In genomic region chr1:202565890-202566289, GRCh38 we compare ENCODE assay signal across 10 cellular contexts.
DNase-seq lines count a peak whose midpoint lies in the region; ATAC-seq lines count a peak whose summit lies in the region.
"Had no signal": no experiment of that assay in that cellular context is flagged by ENCODE, and none has a peak within 500 bp of the region (broad histone marks: within the 10 kb centered on the region; RNA-seq: fewer than 3 reads in every experiment).

No MANE protein-coding gene starts in this region.

- peak; percentile 74 for ATAC-seq in HG02943 (IDR thresholded peaks at IDR 0.05; ENCODE audit: low read depth, unreplicated experiment)
- ATAC-seq in HG03039 (IDR thresholded peaks at IDR 0.05; ENCODE audit: unreplicated experiment): no peak
- ATAC-seq: K562 had no signal

- peak overlapping the region; percentile 74 for H3K27ac ChIP-seq in subcutaneous abdominal adipose tissue (ENCODE audit: low read depth, low read length)
- H3K27ac ChIP-seq: neural progenitor cell had no signal

- peaks cover 17% of the 10 kb centered on the region for H3K4me1 Mint-ChIP-seq in activated naive CD8-positive, alpha-beta T cell treated with anti-CD3 and anti-CD28 coated beads for 36 hours

- no peaks in the 10 kb centered on the region for H3K9me3 ChIP-seq in subcutaneous abdominal adipose tissue (ENCODE audit: control insufficient read depth in 5 of 5, low read length in 5 of 5)

- H3K9me3 Mint-ChIP-seq in activated naive CD8-positive, alpha-beta T cell treated with anti-CD3 and anti-CD28 coated beads for 36 hours: no peaks in the 10 kb centered on the region
- H3K9me3 Mint-ChIP-seq: neural progenitor cell had no signal

- H3K4me1 ChIP-seq in subcutaneous abdominal adipose tissue (ENCODE audit: control insufficient read depth in 5 of 5, insufficient read depth in 5 of 5, low read length in 5 of 5): peaks cover 0 to 63% (median 45%) of the 10 kb centered on the region in 5 donors

- peaks cover 0 to 33% (median 16%) of the 10 kb centered on the region in 5 donors for H3K36me3 ChIP-seq in subcutaneous abdominal adipose tissue (ENCODE audit: control insufficient read depth in 5 of 5, insufficient read depth in 5 of 5, low read length in 5 of 5)
- H3K36me3 ChIP-seq: neural progenitor cell had no signal

- H3K27ac Mint-ChIP-seq in activated naive CD8-positive, alpha-beta T cell treated with anti-CD3 and anti-CD28 coated beads for 36 hours: no peak overlapping the region
- H3K27ac Mint-ChIP-seq: neural progenitor cell had no signal

- H3K27me3 ChIP-seq in subcutaneous abdominal adipose tissue (ENCODE audit: control insufficient read depth in 5 of 5, insufficient read depth in 4 of 5, low read length in 5 of 5): no peaks in the 10 kb centered on the region
- H3K27me3 ChIP-seq: neural progenitor cell had no signal

- H3K4me3 ChIP-seq in subcutaneous abdominal adipose tissue (ENCODE audit: low read depth in 1 of 5, low read length in 5 of 5): no peak overlapping the region
- H3K4me3 ChIP-seq: K562, neural progenitor cell had no signal

- peak overlapping the region in 2 of 5 donors; percentile 32 to 44 for H3K9ac ChIP-seq in subcutaneous abdominal adipose tissue (ENCODE audit: low read length in 5 of 5)
- H3K9ac ChIP-seq: neural progenitor cell had no signal

- H3K4me3 Mint-ChIP-seq in activated naive CD8-positive, alpha-beta T cell treated with anti-CD3 and anti-CD28 coated beads for 36 hours: no peak overlapping the region
- H3K4me3 Mint-ChIP-seq: neural progenitor cell had no signal

- H3K27me3 Mint-ChIP-seq in activated naive CD8-positive, alpha-beta T cell treated with anti-CD3 and anti-CD28 coated beads for 36 hours: no peaks in the 10 kb centered on the region

- H3K36me3 Mint-ChIP-seq in activated naive CD8-positive, alpha-beta T cell treated with anti-CD3 and anti-CD28 coated beads for 36 hours: peaks cover 1% of the 10 kb centered on the region

- DNase-seq in NCI-H2107 treated with DMSO at 0.1 percent for 48 hours (lab: John Stamatoyannopoulos, UW; ENCODE audit: unreplicated experiment) (peak; percentile 28), NCI-H2107 (lab: John Stamatoyannopoulos, UW) (no peak), NCI-H526 (lab: John Stamatoyannopoulos, UW) (no peak), NCI-H1417 treated with DMSO at 0.1 percent for 48 hours (lab: John Stamatoyannopoulos, UW) (no peak)
- DNase-seq in activated naive CD8-positive, alpha-beta T cell treated with anti-CD3 and anti-CD28 coated beads for 36 hours: peak; percentile 12

Comparison
In these comparisons a context has a peak if more than half of its experiments do, and no peak if none do; other contexts are left out.
1. DNase-seq: peak in NCI-H2107 treated with DMSO at 0.1 percent for 48 hours (single experiment) and activated naive CD8-positive, alpha-beta T cell treated with anti-CD3 and anti-CD28 coated beads for 36 hours (single experiment); none in NCI-H2107 (single experiment), NCI-H526 (0 of 2) and NCI-H1417 treated with DMSO at 0.1 percent for 48 hours (single experiment).